Comparison of ENCODE assay signal across 15 cellular contexts in genomic region chr19:35066121-35066520, GRCh38. TPM values are rescaled to one million over a fixed set of nuclear protein-coding genes. Genes with fewer than 3 reads are reported as not detected.
DNase-seq lines count a peak whose midpoint lies in the region; ATAC-seq, FAIRE-seq and TF ChIP-seq lines count a peak whose summit lies in the region.
"Had no signal": no experiment of that assay in that cellular context is flagged by ENCODE, and none has a peak within 500 bp of the region (broad histone marks: within the 10 kb centered on the region; RNA-seq: fewer than 3 reads in every experiment).

No MANE protein-coding gene starts in this region.

- TF ChIP-seq EP300 in H1 (IDR thresholded peaks at IDR 0.05; ENCODE audit: borderline replicate concordance in 1 of 2, low read depth in 2 of 2, low read length in 2 of 2), result no peak

- POLR2A ChIA-PET in H1 (lab: Charles Lee; ENCODE audit: partially characterized antibody), result interaction anchor here (0.9 to 3.0 kb wide), 11 partner anchors 8 to 188 kb away, joined by 3 to 26 read pairs (median 7); partner anchors contain the start of genes FXYD3, FXYD5 and FXYD7

- peak in 2 of 4 donors; percentile 1 to 2 for ATAC-seq in right lobe of liver
- ATAC-seq in GM19452 (IDR thresholded peaks at IDR 0.05; ENCODE audit: unreplicated experiment), result no peak
- ATAC-seq in HG03439 (IDR thresholded peaks at IDR 0.05; ENCODE audit: unreplicated experiment), result no peak
- ATAC-seq in HG02642 (IDR thresholded peaks at IDR 0.05; ENCODE audit: poor library complexity, unreplicated experiment), result no peak

- no peak overlapping the region for H2BK15ac ChIP-seq in H1 (ENCODE audit: low read length)

- H3K23me2 ChIP-seq in H1 (ENCODE audit: low read depth, low read length), result no peaks in the 10 kb centered on the region; the same call in 1 of the 2 replicates

- H3K18ac ChIP-seq in H1 (ENCODE audit: extremely low read depth, low read length), result no peak overlapping the region

- H3K4me2 ChIP-seq in BLaER1, result peak overlapping the region; percentile 61; the same call in 1 of the 2 replicates
- no peak overlapping the region for H3K4me2 ChIP-seq in MM.1S (ENCODE audit: low read depth, low read length)
- no peak overlapping the region for H3K4me2 ChIP-seq in H1 (ENCODE audit: insufficient read depth in 1 of 2, low read depth in 2 of 2, low read length in 2 of 2)

- H3K27me3 ChIP-seq in BLaER1 (no peaks in the 10 kb centered on the region), MM.1S (replicated peaks; ENCODE audit: insufficient read depth, low read length) (peaks cover 52% of the 10 kb centered on the region), H1 (replicated peaks in 1 of 4; ENCODE audit: control insufficient read depth in 3 of 4, extremely low read depth in 1 of 4, insufficient read depth in 3 of 4, low read length in 3 of 4) (peaks cover 0 to 2% (median 0%) of the 10 kb centered on the region in 4 experiments; a peak in 1 of 7 replicates), right lobe of liver (no peaks in the 10 kb centered on the region)

- no peaks in the 10 kb centered on the region for H3K79me1 ChIP-seq in H1 (ENCODE audit: low read depth, low read length)

- H3K9ac ChIP-seq in BLaER1 (no peak overlapping the region; the same call in 1 of the 2 replicates), MM.1S (ENCODE audit: low read length) (no peak overlapping the region), H1 (replicated peaks in 1 of 4; ENCODE audit: extremely low read depth in 1 of 4, low read depth in 3 of 4, low read length in 3 of 4) (no peak overlapping the region)

- 93% methylated on average over 14 of the region's 15 CpGs; no CpG with 5 or more reads in 1 of the 2 experiments for WGBS in H1 (ENCODE audit: extremely low coverage in 1 of 2, insufficient coverage in 1 of 2, insufficient read length in 1 of 2, insufficient replicate concordance in 2 of 2, low coverage in 1 of 2, low lambda C conversion rate in 2 of 2, missing lambda C conversion rate in 1 of 2), 2 experiments
- no CpG with 5 or more reads among the region's 15 CpGs for WGBS in right lobe of liver (ENCODE audit: insufficient coverage, low coverage, low lambda C conversion rate, missing lambda C conversion rate)

- H4K20me1 ChIP-seq in BLaER1 (no peaks in the 10 kb centered on the region), MM.1S (ENCODE audit: insufficient read depth, low read length) (no peaks in the 10 kb centered on the region), H1 (replicated peaks in 1 of 2; ENCODE audit: control insufficient read depth in 1 of 2, insufficient read depth in 2 of 2, low read length in 2 of 2) (no peaks in the 10 kb centered on the region)

- intact Hi-C loops in right lobe of liver (cut with DNase I), result no loop called here

- H2AFZ ChIP-seq in MM.1S (ENCODE audit: low read length) (peak overlapping the region; percentile 9; the same call in 1 of the 2 replicates), H1 (ENCODE audit: low read length) (no peak overlapping the region)

- DNase-seq in MM.1S, result no peak
- no peak for DNase-seq in H1 (ENCODE audit: low read depth in 1 of 2, low spot score in 2 of 2)
- no peak for DNase-seq in right lobe of liver
- no peak for DNase-seq in SK-N-DZ (ENCODE audit: low spot score)
- DNase-seq: DMS 273 treated with DMSO at 0.1 percent for 48 hours, GOT3 had no signal

- H2BK120ac ChIP-seq in H1 (replicated peaks; ENCODE audit: low read depth, low read length), result no peak overlapping the region

- no peaks in the 10 kb centered on the region for H3K9me2 ChIP-seq in MM.1S (replicated peaks; ENCODE audit: insufficient read depth, low read length)

- CTCF ChIA-PET in H1 (lab: Charles Lee; ENCODE audit: partially characterized antibody), result interaction anchor here (0.7 to 5.0 kb wide), 29 partner anchors 7 to 404 kb away, joined by 3 to 73 read pairs (median 7); partner anchors contain the start of genes FXYD3, FXYD7 and LGI4

- no peak overlapping the region for H3K14ac ChIP-seq in H1 (ENCODE audit: insufficient read length)

- H2BK12ac ChIP-seq in H1 (ENCODE audit: low read depth, low read length), result 0 out of 2 replicates have a peak overlapping the region, but pooled peaks have one; percentile 88

- no peaks in the 10 kb centered on the region for H3K9me3 ChIP-seq in BLaER1
- H3K9me3 ChIP-seq in MM.1S (replicated peaks; ENCODE audit: insufficient read depth, low read length), result no peaks in the 10 kb centered on the region
- H3K9me3 ChIP-seq in H1 (ENCODE audit: insufficient read depth in 2 of 2, low read depth in 1 of 2, low read length in 1 of 2), result peaks cover 3 to 4% of the 10 kb centered on the region in 2 experiments; a peak in 3 of 4 replicates
- H3K9me3 ChIP-seq in right lobe of liver, result no peaks in the 10 kb centered on the region

- TF ChIP-seq RAD21 in H1 (IDR thresholded peaks at IDR 0.05 in 1 of 2, conservative IDR thresholded peaks at IDR 0.05 in 1 of 2; ENCODE audit: low read depth in 2 of 2, low read length in 2 of 2), result no peak

- TF ChIP-seq POLR2A in H1 (IDR thresholded peaks at IDR 0.05; ENCODE audit: control extremely low read depth in 1 of 2, low read depth in 2 of 2, low read length in 2 of 2) (no peak), right lobe of liver (IDR thresholded peaks at IDR 0.05) (no peak)

- no peak for FAIRE-seq in H1 (lab: Jason Lieb, UNC)

- no peak overlapping the region for H4K91ac ChIP-seq in H1 (replicated peaks; ENCODE audit: insufficient read length, low read length)

- H4K5ac ChIP-seq in H1 (ENCODE audit: insufficient read length, low read depth, low read length), result no peak overlapping the region

- TF ChIP-seq CTCF in MM.1S (IDR thresholded peaks at IDR 0.05; ENCODE audit: low read length), result no peak
- TF ChIP-seq CTCF in H1 (IDR thresholded peaks at IDR 0.05; ENCODE audit: control extremely low read depth in 1 of 3, insufficient read depth in 1 of 3, low read depth in 1 of 3, low read length in 3 of 3), result no peak
- no peak for TF ChIP-seq CTCF in right lobe of liver (IDR thresholded peaks at IDR 0.05)

- no peaks in the 10 kb centered on the region for H3F3A ChIP-seq in MM.1S (ENCODE audit: insufficient read depth, low read length)

- H3K79me2 ChIP-seq in MM.1S (ENCODE audit: low read length), result no peaks in the 10 kb centered on the region
- H3K79me2 ChIP-seq in H1 (ENCODE audit: control insufficient read depth in 1 of 2, insufficient read depth in 2 of 2, low read length in 2 of 2), result no peaks in the 10 kb centered on the region

- no peak overlapping the region for H3K4ac ChIP-seq in H1 (replicated peaks; ENCODE audit: insufficient read length, low read depth, low read length)

- H3K27ac ChIP-seq in BLaER1 (peak overlapping the region; percentile 12; the same call in 1 of the 2 replicates), MM.1S (ENCODE audit: low read length) (no peak overlapping the region), H1 (ENCODE audit: low read depth, low read length) (no peak overlapping the region), right lobe of liver (peak overlapping the region in 2 of 3 donors; percentile 22 to 41)
- H3K27ac ChIP-seq: HL-60 had no signal

- H3K23ac ChIP-seq in H1 (ENCODE audit: insufficient read length), result no peak overlapping the region

- no peak overlapping the region; the same call in 1 of the 2 replicates for H4K8ac ChIP-seq in H1 (ENCODE audit: extremely low read depth, insufficient read depth, low read length)

- H2AK5ac ChIP-seq in H1 (ENCODE audit: low read depth, low read length), result no peak overlapping the region

- no peak overlapping the region for H2BK5ac ChIP-seq in H1 (ENCODE audit: low read depth, low read length)

- no peaks in the 10 kb centered on the region for H3K36me3 ChIP-seq in BLaER1
- no peaks in the 10 kb centered on the region for H3K36me3 ChIP-seq in MM.1S (replicated peaks; ENCODE audit: insufficient read depth, low read length)
- no peaks in the 10 kb centered on the region for H3K36me3 ChIP-seq in H1 (ENCODE audit: control insufficient read depth in 2 of 4, insufficient read depth in 4 of 4, low read length in 3 of 4)
- H3K36me3 ChIP-seq in right lobe of liver, result peaks cover 0 to 4% (median 2%) of the 10 kb centered on the region in 4 donors
- H3K36me3 ChIP-seq: HAP-1 had no signal

- H3K4me3 ChIP-seq in BLaER1, result no peak overlapping the region
- no peak overlapping the region for H3K4me3 ChIP-seq in MM.1S (ENCODE audit: low read length)
- no peak overlapping the region for H3K4me3 ChIP-seq in H1 (ENCODE audit: extremely low read depth in 1 of 4, insufficient read depth in 2 of 4, low read depth in 3 of 4, low read length in 4 of 4)
- H3K4me3 ChIP-seq in right lobe of liver, result no peak overlapping the region
- H3K4me3 ChIP-seq: HAP-1 had no signal

- H3K56ac ChIP-seq in H1 (replicated peaks; ENCODE audit: insufficient read length, low read depth, low read length), result no peak overlapping the region

- peaks cover 40% of the 10 kb centered on the region for H3K4me1 ChIP-seq in BLaER1
- no peaks in the 10 kb centered on the region for H3K4me1 ChIP-seq in MM.1S (ENCODE audit: low read length)
- peaks cover 3 to 13% (median 11%) of the 10 kb centered on the region in 4 experiments for H3K4me1 ChIP-seq in H1 (replicated peaks in 1 of 4; ENCODE audit: control insufficient read depth in 3 of 4, insufficient read depth in 4 of 4, low read length in 3 of 4)
- no peaks in the 10 kb centered on the region for H3K4me1 ChIP-seq in right lobe of liver

- H2BK20ac ChIP-seq in H1 (ENCODE audit: low read length), result no peak overlapping the region

RNA-seq across cellular contexts. Expression of gene HPN, which starts 24.6 kb away (rescaled TPM):
- total RNA-seq in H1 (2021; fragmentation: NEBNext Ultra II Directional; extraction: Animal tissue kit (Norgen Biotek cat#: 25700)), result 12.3 and 14.7 TPM in 2 replicates
- polyA plus RNA-seq in H1 (2011; rRNA removed), result 33.7 and 49.9 TPM in 2 replicates
- 32.0 TPM for polyA plus RNA-seq in H1 (2011; cell fraction: cytosol; rRNA removed)
- 86.2 TPM for polyA plus RNA-seq in H1 (2011; cell fraction: nucleus; rRNA removed)
- polyA plus RNA-seq in H1 (2012, experiment 1 of 2), result 8.3 to 24.9 TPM (median 19.7 TPM) in 4 replicates
- polyA plus RNA-seq in H1 (2012, experiment 2 of 2), result 19.5 TPM
- polyA plus RNA-seq in H1 (2013, experiment 1 of 2), result 14.3 TPM
- 13.3 TPM for polyA plus RNA-seq in H1 (2013, experiment 2 of 2)
- polyA minus RNA-seq in H1 (2011; rRNA and poly(A)+ RNA removed), result 6.3 and 7.6 TPM in 2 replicates
- 16.4 TPM for polyA minus RNA-seq in H1 (2011; cell fraction: cytosol; rRNA and poly(A)+ RNA removed)
- polyA minus RNA-seq in H1 (2011; cell fraction: nucleus; rRNA and poly(A)+ RNA removed), result 19.0 TPM
- 100 to 1,000 TPM; 285 to 486 (median 374) TPM for total RNA-seq in right lobe of liver
- polyA plus RNA-seq in SK-N-DZ (2014; cell fraction: cytosol; rRNA removed), result not detected in 2 replicates
- polyA plus RNA-seq in SK-N-DZ (2014; cell fraction: nucleus; rRNA removed), result not detected in 2 replicates
- total RNA-seq: CD4-positive, alpha-beta T cell; Daoy; HFFc6 had no signal

RNA-seq across cellular contexts. Expression of gene SCN1B, which starts 35.9 kb away (rescaled TPM):
- total RNA-seq in H1 (2021; fragmentation: NEBNext Ultra II Directional; extraction: Animal tissue kit (Norgen Biotek cat#: 25700)), result 3.3 and 3.5 TPM in 2 replicates
- polyA plus RNA-seq in H1 (2011; rRNA removed), result 3.1 and 4.1 TPM in 2 replicates
- 3.9 TPM for polyA plus RNA-seq in H1 (2011; cell fraction: cytosol; rRNA removed)
- 8.6 TPM for polyA plus RNA-seq in H1 (2011; cell fraction: nucleus; rRNA removed)
- 2.8 to 4.5 TPM (median 3.7 TPM) in 4 replicates for polyA plus RNA-seq in H1 (2012, experiment 1 of 2)
- polyA plus RNA-seq in H1 (2012, experiment 2 of 2), result 2.3 TPM
- 1.9 TPM for polyA plus RNA-seq in H1 (2013, experiment 1 of 2)
- polyA plus RNA-seq in H1 (2013, experiment 2 of 2), result 1.7 TPM
- 1.5 and 4.7 TPM in 2 replicates for polyA minus RNA-seq in H1 (2011; rRNA and poly(A)+ RNA removed)
- 3.4 TPM for polyA minus RNA-seq in H1 (2011; cell fraction: cytosol; rRNA and poly(A)+ RNA removed)
- polyA minus RNA-seq in H1 (2011; cell fraction: nucleus; rRNA and poly(A)+ RNA removed), result 3.0 TPM
- 1 to 10 TPM; 2.6 to 4.9 (median 3.6) TPM for total RNA-seq in right lobe of liver
- polyA plus RNA-seq in SK-N-DZ (2014; cell fraction: cytosol; rRNA removed), result 0.52 and 0.85 TPM in 2 replicates
- polyA plus RNA-seq in SK-N-DZ (2014; cell fraction: nucleus; rRNA removed), result 1.5 and 2.4 TPM in 2 replicates

RNA-seq across cellular contexts. Expression of gene FXYD3, which starts 49.5 kb away (rescaled TPM):
- 0.86 TPM in 1 of 2 replicates, not detected in the other for total RNA-seq in H1 (2021; fragmentation: NEBNext Ultra II Directional; extraction: Animal tissue kit (Norgen Biotek cat#: 25700))
- 0.09 and 0.33 TPM in 2 replicates for polyA plus RNA-seq in H1 (2011; rRNA removed)
- polyA plus RNA-seq in H1 (2011; cell fraction: cytosol; rRNA removed), result 0.22 TPM
- 0.66 TPM for polyA plus RNA-seq in H1 (2011; cell fraction: nucleus; rRNA removed)
- polyA plus RNA-seq in H1 (2012, experiment 1 of 2), result 0.41 to 0.76 TPM (median 0.57 TPM) in 3 of 4 replicates, not detected in the other
- not detected for polyA plus RNA-seq in H1 (2012, experiment 2 of 2)
- polyA plus RNA-seq in H1 (2013, experiment 1 of 2), result 0.10 TPM
- polyA plus RNA-seq in H1 (2013, experiment 2 of 2), result 0.37 TPM
- polyA minus RNA-seq in H1 (2011; rRNA and poly(A)+ RNA removed), result 1.5 TPM in 1 of 2 replicates, not detected in the other
- not detected for polyA minus RNA-seq in H1 (2011; cell fraction: cytosol; rRNA and poly(A)+ RNA removed)
- polyA minus RNA-seq in H1 (2011; cell fraction: nucleus; rRNA and poly(A)+ RNA removed), result not detected
- total RNA-seq in right lobe of liver, result 1 to 10 TPM in 1 of 6 experiments, not detected in 5; 1.0 TPM
- polyA plus RNA-seq in SK-N-DZ (2014; cell fraction: cytosol; rRNA removed), result not detected in 2 replicates
- polyA plus RNA-seq in SK-N-DZ (2014; cell fraction: nucleus; rRNA removed), result not detected in 2 replicates
- total RNA-seq: CD4-positive, alpha-beta T cell; Daoy; HFFc6 had no signal

Comparison
In these comparisons a context has a peak if more than half of its experiments do, and no peak if none do; other contexts are left out.
1. H3K27ac ChIP-seq: peak in BLaER1 (single experiment) and right lobe of liver (2 of 3); none in MM.1S (single experiment) and H1 (single experiment).
2. RNA of gene HPN, which starts 24.6 kb away (total RNA-seq): 285 to 486 TPM in right lobe of liver; 12.3 to 14.7 TPM in H1; every median in the first group is over 10 times any median in the second.